In genomic region chr12:75876843-75877587, GRCh38 we compare ENCODE assay signal across 14 cellular contexts.
A peak's percentile ranks its signal among the peaks of the same experiment; 100 is the strongest.
DNase-seq lines count a peak whose midpoint lies in the region; TF ChIP-seq lines count a peak whose summit lies in the region.
"Had no signal": no experiment of that assay in that cellular context is flagged by ENCODE, and none has a peak within 500 bp of the region (broad histone marks: within the 10 kb centered on the region; RNA-seq: fewer than 3 reads in every experiment).

No MANE protein-coding gene starts in this region.

- H3K27ac ChIP-seq in GM23248 (no peak overlapping the region), endodermal cell (ENCODE audit: low read depth, low read length) (no peak overlapping the region)
- H3K27ac ChIP-seq: spleen had no signal

- H4K20me1 ChIP-seq in GM23248 (ENCODE audit: insufficient read depth) = no peaks in the 10 kb centered on the region

- H3K27me3 ChIP-seq in GM23248 (replicated peaks; ENCODE audit: insufficient read depth) (no peaks in the 10 kb centered on the region), endodermal cell (ENCODE audit: control insufficient read depth, insufficient read depth, low read length, poor library complexity, severe bottlenecking) (no peaks in the 10 kb centered on the region), neuron (ENCODE audit: insufficient read depth, low read length) (no peaks in the 10 kb centered on the region)
- H3K27me3 ChIP-seq: BE2C, spleen had no signal

- 50 to 52% methylated on average over 3 of the region's 3 CpGs for WGBS in GM23248 (ENCODE audit: low coverage in 1 of 2, low lambda C conversion rate in 2 of 2, missing lambda C conversion rate in 2 of 2), 2 experiments
- 72 to 82% methylated on average over 2 to 3 of the region's 3 CpGs for WGBS in endodermal cell (ENCODE audit: insufficient coverage in 1 of 2, insufficient read length in 1 of 2), 2 experiments

- no peak overlapping the region for H3K4me2 ChIP-seq in GM23248 (ENCODE audit: unreplicated experiment)

- H3K36me3 ChIP-seq in GM23248 (ENCODE audit: low read depth) (no peaks in the 10 kb centered on the region), endodermal cell (ENCODE audit: control insufficient read depth, insufficient read depth, low read length) (no peaks in the 10 kb centered on the region), neuron (ENCODE audit: insufficient read depth, low read length) (no peaks in the 10 kb centered on the region)
- H3K36me3 ChIP-seq: BE2C, spleen had no signal

- H3K4me1 ChIP-seq in GM23248 (ENCODE audit: insufficient read depth) = peaks cover 7% of the 10 kb centered on the region; the same call in 1 of the 2 replicates
- peaks cover 19% of the 10 kb centered on the region for H3K4me1 ChIP-seq in endodermal cell (ENCODE audit: control insufficient read depth, insufficient read depth, low read length)
- H3K4me1 ChIP-seq in neuron (ENCODE audit: insufficient read depth, low read length) = peaks cover 21% of the 10 kb centered on the region
- H3K4me1 ChIP-seq: BE2C, spleen had no signal

- no peak overlapping the region for H3K9ac ChIP-seq in GM23248
- H3K9ac ChIP-seq in endodermal cell (ENCODE audit: extremely low read depth, low read length, poor library complexity, severe bottlenecking) = peak overlapping the region; percentile 4

- H3F3A ChIP-seq in GM23248 (ENCODE audit: insufficient read depth) = no peaks in the 10 kb centered on the region

- in situ Hi-C loops in GM23248 (cut with MboI) = no loop called here

- DNase-seq in GM23248 (no peak), NCI-H146 treated with DMSO at 0.1 percent for 48 hours (lab: John Stamatoyannopoulos, UW; ENCODE audit: unreplicated experiment) (peak; percentile 75), endodermal cell (peak; percentile 62), iPS-NIHi11 (ENCODE audit: low spot score) (no peak), AML-193 (lab: John Stamatoyannopoulos, UW) (no peak), GM20000 (ENCODE audit: low spot score) (no peak)
- DNase-seq in NK-92 treated with Interleukin-12 subunit alpha and Interleukin-12 subunit beta, amount 100 ng/mL, for 24 hours (lab: John Stamatoyannopoulos, UW) = no peak
- DNase-seq: activated CD4-positive, alpha-beta memory T cell treated with anti-CD3 and anti-CD28 coated beads for 36 hours; activated effector memory CD4-positive, alpha-beta T cell treated with anti-CD3 and anti-CD28 coated beads, Interleukin-2, amount 50 U/mL, for 16 hours; DMS53; effector CD4-positive, alpha-beta T cell; spleen had no signal

- peak overlapping the region; percentile 93 for H3K27ac Mint-ChIP-seq in endodermal cell
- H3K27ac Mint-ChIP-seq: activated CD4-positive, alpha-beta memory T cell treated with anti-CD3 and anti-CD28 coated beads for 36 hours had no signal

- no peak overlapping the region for H3K4me3 ChIP-seq in GM23248
- no peak overlapping the region for H3K4me3 ChIP-seq in endodermal cell (ENCODE audit: low read length)
- no peak overlapping the region for H3K4me3 ChIP-seq in neuron (ENCODE audit: low read length)
- H3K4me3 ChIP-seq: spleen had no signal

- H3K9me3 ChIP-seq in GM23248 (ENCODE audit: low read depth) = no peaks in the 10 kb centered on the region
- no peaks in the 10 kb centered on the region for H3K9me3 ChIP-seq in endodermal cell (ENCODE audit: control insufficient read depth, low read length)
- H3K9me3 ChIP-seq in neuron (ENCODE audit: low read length) = no peaks in the 10 kb centered on the region
- H3K9me3 ChIP-seq: BE2C, spleen had no signal

- H3K9me2 ChIP-seq in GM23248 (ENCODE audit: insufficient read depth) = no peaks in the 10 kb centered on the region

- no peak overlapping the region for H3K4me3 Mint-ChIP-seq in endodermal cell
- H3K4me3 Mint-ChIP-seq: activated CD4-positive, alpha-beta memory T cell treated with anti-CD3 and anti-CD28 coated beads for 36 hours had no signal

- TF ChIP-seq CTCF in endodermal cell (conservative IDR thresholded peaks at IDR 0.05) (no peak), GM20000 (IDR thresholded peaks at IDR 0.05; ENCODE audit: extremely low read depth, missing control alignments) (no peak)

- H3K9me3 Mint-ChIP-seq in endodermal cell = peaks cover 5% of the 10 kb centered on the region
- H3K9me3 Mint-ChIP-seq: activated CD4-positive, alpha-beta memory T cell treated with anti-CD3 and anti-CD28 coated beads for 36 hours had no signal

- H3K4me1 Mint-ChIP-seq in endodermal cell = peaks cover 37% of the 10 kb centered on the region

- no peaks in the 10 kb centered on the region for H3K36me3 Mint-ChIP-seq in endodermal cell (ENCODE audit: low read depth)
- H3K36me3 Mint-ChIP-seq: activated CD4-positive, alpha-beta memory T cell treated with anti-CD3 and anti-CD28 coated beads for 36 hours had no signal

- H3K27me3 Mint-ChIP-seq in endodermal cell (ENCODE audit: insufficient read depth) = no peaks in the 10 kb centered on the region

- H2AFZ ChIP-seq in GM23248 (peak overlapping the region; percentile 59), neuron (ENCODE audit: low read depth, low read length) (peak overlapping the region; percentile 28)

- H3K79me2 ChIP-seq in GM23248 (ENCODE audit: insufficient read depth) = no peaks in the 10 kb centered on the region

Comparison
In these comparisons a context has a peak if more than half of its experiments do, and no peak if none do; other contexts are left out.
1. DNase-seq: peak in NCI-H146 treated with DMSO at 0.1 percent for 48 hours (single experiment) and endodermal cell (single experiment); none in GM23248 (single experiment), NK-92 treated with Interleukin-12 subunit alpha and Interleukin-12 subunit beta, amount 100 ng/mL, for 24 hours (single experiment), iPS-NIHi11 (single experiment), AML-193 (0 of 2) and GM20000 (single experiment).